Comparison of ENCODE assay signal across 9 cellular contexts in the genomic region with DNA sequence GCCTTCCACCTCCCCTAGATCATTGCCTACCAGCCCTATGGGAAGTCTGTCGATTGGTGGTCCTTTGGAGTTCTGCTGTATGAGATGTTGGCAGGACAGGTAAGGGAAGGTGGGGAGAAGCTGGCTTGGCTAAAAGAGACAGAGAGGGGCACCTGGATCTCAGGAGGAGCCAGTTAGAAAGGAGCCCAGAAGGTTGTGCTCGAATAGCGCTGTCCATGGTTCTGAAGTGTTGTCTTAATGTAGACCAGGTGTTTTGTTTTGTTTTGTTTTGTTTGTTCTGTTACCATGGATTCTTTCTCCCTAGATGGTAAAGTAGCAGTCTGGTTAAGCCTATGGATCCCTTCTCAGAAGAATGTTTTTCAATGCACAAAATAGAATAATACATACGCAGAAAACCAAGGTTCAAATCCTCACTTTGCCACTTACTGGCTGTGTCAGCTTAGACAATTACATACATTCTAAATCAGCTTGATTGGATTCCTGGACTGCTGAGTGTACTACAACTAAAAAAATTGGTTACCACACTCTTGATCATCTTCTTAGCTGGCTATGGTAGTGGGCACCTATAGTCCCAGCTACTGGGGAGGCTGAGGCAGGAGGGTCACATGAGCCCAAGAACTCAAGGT. TPM values are rescaled to one million over a fixed set of nuclear protein-coding genes. Genes with fewer than 3 reads are reported as not detected.
DNase-seq lines count a peak whose midpoint lies in the region; ATAC-seq and TF ChIP-seq lines count a peak whose summit lies in the region.
"Had no signal": no experiment of that assay in that cellular context is flagged by ENCODE, and none has a peak within 500 bp of the region (broad histone marks: within the 10 kb centered on the region; RNA-seq: fewer than 3 reads in every experiment).

No MANE protein-coding gene starts in this region.

- H3K4me3 ChIP-seq in H7 (ENCODE audit: insufficient read depth, low read depth, low read length) = no peak overlapping the region
- H3K4me3 ChIP-seq: SJSA1 had no signal

- H3K36me3 ChIP-seq in H7 (replicated peaks; ENCODE audit: control insufficient read depth, insufficient read depth, low read length) = peaks cover 2% of the 10 kb centered on the region
- H3K36me3 ChIP-seq: SJSA1 had no signal

- DNase-seq in ACHN (peak; percentile 9), H7 (peak; percentile 75), T-helper 9 cell (peak; percentile 38), foreskin keratinocyte (peak in 1 of 2 donors; percentile 50), T1000 (lab: John Stamatoyannopoulos, UW) (no peak), globus pallidus (ENCODE audit: low spot score) (no peak)
- DNase-seq in activated CD4-positive, CD25-positive, alpha-beta regulatory T cell treated with anti-CD3 and anti-CD28 coated beads, Interleukin-2, amount 50 U/mL, for 72 hours = no peak

- peaks cover 38% of the 10 kb centered on the region for H3K27me3 ChIP-seq in H7 (ENCODE audit: control insufficient read depth, insufficient read depth, low read length)
- H3K27me3 ChIP-seq in foreskin keratinocyte = peaks cover 26% of the 10 kb centered on the region

- no peak overlapping the region for H3K27ac ChIP-seq in foreskin keratinocyte
- H3K27ac ChIP-seq: SJSA1 had no signal

- no peaks in the 10 kb centered on the region for H3K4me1 ChIP-seq in foreskin keratinocyte

- ATAC-seq in foreskin keratinocyte (peak; percentile 24), GM18868 (IDR thresholded peaks at IDR 0.05; ENCODE audit: unreplicated experiment) (no peak)

- in situ Hi-C loops in ACHN (cut with HindIII; ENCODE audit: low pct_ligation_motif_present, low pct_unique_long_range_greater_than_20kb, low sequenced_read_pairs) = no loop called here

- TF ChIP-seq CTCF in foreskin keratinocyte (conservative IDR thresholded peaks at IDR 0.05) = no peak

RNA-seq across cellular contexts. Expression of a gene that starts 5.9 kb away (rescaled TPM):
- total RNA-seq in H7 (2014; rRNA removed; shearing (Covaris generic)) = 3.8 and 4.5 TPM in 2 replicates
- total RNA-seq in foreskin keratinocyte = not detected in 2 replicates
- polyA plus RNA-seq in foreskin keratinocyte = not detected in 2 replicates
- total RNA-seq: SJSA1 had no signal

RNA-seq across cellular contexts. Expression of a gene that starts 21.2 kb away (rescaled TPM):
- total RNA-seq in H7 (2014; rRNA removed; shearing (Covaris generic)) = 1.1 and 1.7 TPM in 2 replicates
- total RNA-seq in foreskin keratinocyte = 0.07 TPM in 1 of 2 replicates, not detected in the other
- 0.02 and 0.03 TPM in 2 replicates for polyA plus RNA-seq in foreskin keratinocyte
- total RNA-seq: SJSA1 had no signal

RNA-seq across cellular contexts. Expression of a gene that starts 35.5 kb away (rescaled TPM):
- 37.5 and 44.9 TPM in 2 replicates for total RNA-seq in H7 (2014; rRNA removed; shearing (Covaris generic))
- total RNA-seq in foreskin keratinocyte = 22.8 and 31.4 TPM in 2 replicates
- polyA plus RNA-seq in foreskin keratinocyte = 23.2 and 25.3 TPM in 2 replicates

RNA-seq across cellular contexts. Expression of a gene that starts 59.6 kb away (rescaled TPM):
- 0.07 and 0.59 TPM in 2 replicates for total RNA-seq in H7 (2014; rRNA removed; shearing (Covaris generic))
- total RNA-seq in foreskin keratinocyte = not detected in 2 replicates
- polyA plus RNA-seq in foreskin keratinocyte = not detected in 2 replicates
- total RNA-seq: SJSA1 had no signal

Comparison
In these comparisons a context has a peak if more than half of its experiments do, and no peak if none do; other contexts are left out.
1. DNase-seq: peak in ACHN (single experiment), H7 (single experiment) and T-helper 9 cell (single experiment); none in T1000 (single experiment), activated CD4-positive, CD25-positive, alpha-beta regulatory T cell treated with anti-CD3 and anti-CD28 coated beads, Interleukin-2, amount 50 U/mL, for 72 hours (single experiment) and globus pallidus (single experiment).